14 cellular contexts compared by ENCODE assay signal in the genomic region with DNA sequence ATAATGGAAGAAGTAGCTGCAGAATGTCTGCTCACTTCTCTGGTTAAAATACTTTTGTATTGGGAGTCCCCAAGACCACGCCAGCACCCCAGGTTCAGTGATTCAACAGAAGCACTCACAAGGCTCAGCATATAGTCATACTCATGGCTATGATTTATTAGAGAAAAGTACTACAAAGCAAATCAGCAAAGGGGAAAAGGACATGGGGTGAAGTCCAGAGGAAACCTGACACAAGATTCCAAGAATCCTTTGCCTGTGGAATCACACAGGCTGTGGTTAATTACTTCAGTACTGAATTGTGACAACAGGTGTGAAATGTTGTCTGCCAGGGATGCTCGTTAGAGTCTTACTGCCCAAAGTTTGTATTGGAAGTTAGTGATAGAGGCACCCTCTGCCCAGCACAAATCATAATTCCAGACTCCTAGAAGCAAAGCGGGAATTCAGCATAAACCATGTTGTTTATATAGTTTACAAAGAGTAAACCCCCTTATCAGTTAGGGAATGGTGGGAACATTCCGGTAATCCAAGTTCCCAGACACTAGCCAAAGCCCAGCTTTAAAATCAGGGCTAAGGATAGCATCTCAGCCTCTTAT.
DNase-seq lines count a peak whose midpoint lies in the region; ATAC-seq and TF ChIP-seq lines count a peak whose summit lies in the region.
"Had no signal": no experiment of that assay in that cellular context is flagged by ENCODE, and none has a peak within 500 bp of the region (broad histone marks: within the 10 kb centered on the region; RNA-seq: fewer than 3 reads in every experiment).

No MANE protein-coding gene starts in this region.

- no peaks in the 10 kb centered on the region for H3K79me2 ChIP-seq in osteoblast (ENCODE audit: insufficient read depth, low read length)

- ATAC-seq in HG02678 (IDR thresholded peaks at IDR 0.05; ENCODE audit: unreplicated experiment) (no peak), SK-N-SH treated with all-trans-retinoic acid at 6 μM for 48 hours (no peak), GM19328 (IDR thresholded peaks at IDR 0.05; ENCODE audit: unreplicated experiment) (no peak)
- ATAC-seq: activated naive CD8-positive, alpha-beta T cell treated with anti-CD3 and anti-CD28 coated beads, Interleukin-2, amount 50 U/mL, for 24 hours had no signal

- H3K4me1 ChIP-seq in osteoblast (ENCODE audit: insufficient read depth, low read length), result peaks cover 20% of the 10 kb centered on the region

- H2AFZ ChIP-seq in osteoblast (ENCODE audit: low read length), result no peak overlapping the region

- H3K4me2 ChIP-seq in osteoblast (ENCODE audit: insufficient read depth, low read length), result peak overlapping the region; percentile 46

- peak overlapping the region; percentile 60 for H3K27ac ChIP-seq in osteoblast (ENCODE audit: low read depth, low read length)
- H3K27ac ChIP-seq: stomach had no signal

- TF ChIP-seq CTCF in fibroblast of mammary gland (conservative IDR thresholded peaks at IDR 0.05; ENCODE audit: control insufficient read depth, insufficient read depth, low read depth, low read length) (no peak), osteoblast (IDR thresholded peaks at IDR 0.05; ENCODE audit: extremely low read depth, low read depth, low read length) (no peak)

- no peaks in the 10 kb centered on the region for H3K9me3 ChIP-seq in osteoblast (ENCODE audit: low read depth, low read length)
- H3K9me3 ChIP-seq: stomach had no signal

- no peak overlapping the region for H3K4me3 ChIP-seq in fibroblast of mammary gland (ENCODE audit: control insufficient read depth, low read depth, low read length)
- no peak overlapping the region for H3K4me3 ChIP-seq in osteoblast (ENCODE audit: insufficient read depth, low read length)
- H3K4me3 ChIP-seq: stomach had no signal

- peak; percentile 60 for DNase-seq in EH (ENCODE audit: low read depth)
- DNase-seq in NCI-H226, result peak; percentile 69
- peak; percentile 60 for DNase-seq in fibroblast of mammary gland (ENCODE audit: low read depth)
- DNase-seq in osteoblast (ENCODE audit: insufficient read length, low spot score, missing footprints), result no peak
- no peak for DNase-seq in epidermal melanocyte (ENCODE audit: insufficient read length, low spot score)
- DNase-seq: activated CD4-positive, alpha-beta memory T cell treated with anti-CD3 and anti-CD28 coated beads, Interleukin-2, amount 10 ng/mL, durations not matched to agents 7 days and 5 days; activated naive CD8-positive, alpha-beta T cell treated with anti-CD3 and anti-CD28 coated beads, Interleukin-2, amount 50 U/mL, for 24 hours; NCI-H2081 treated with DMSO at 0.1 percent for 48 hours; NCI-H748 treated with DMSO at 0.1 percent for 48 hours; stimulated activated CD4-positive, alpha-beta T cell treated with anti-CD3 and anti-CD28 coated beads, Interleukin-15, amount 100 ng/mL, for 24 hours; stomach had no signal

- no peaks in the 10 kb centered on the region for H3K36me3 ChIP-seq in osteoblast (ENCODE audit: insufficient read depth, low read length)
- H3K36me3 ChIP-seq: stomach had no signal

- no peaks in the 10 kb centered on the region for H4K20me1 ChIP-seq in osteoblast (ENCODE audit: insufficient read depth, low read length)

- H3K27me3 ChIP-seq in osteoblast (ENCODE audit: insufficient read depth, low read length), result no peaks in the 10 kb centered on the region
- H3K27me3 ChIP-seq: stomach had no signal

TF ChIP-seq in SK-N-SH treated with all-trans-retinoic acid at 6 μM for 48 hours, 23 proteins besides CTCF, POLR2A, EP300 and RAD21:
- TF ChIP-seq ZNF565 (CRISPR knock-in tag; conservative IDR thresholded peaks at IDR 0.05; ENCODE audit: low read depth) (no peak), SNAI2 (CRISPR knock-in tag; IDR thresholded peaks at IDR 0.05) (no peak), TOX (CRISPR knock-in tag; IDR thresholded peaks at IDR 0.05; ENCODE audit: borderline replicate concordance) (no peak), BACH2 (CRISPR knock-in tag; IDR thresholded peaks at IDR 0.05; ENCODE audit: borderline replicate concordance) (no peak), ISL1 (CRISPR knock-in tag; IDR thresholded peaks at IDR 0.05) (no peak), ESRRG (CRISPR knock-in tag; IDR thresholded peaks at IDR 0.05) (no peak), CSDC2 (CRISPR knock-in tag; IDR thresholded peaks at IDR 0.05) (no peak), ZFP30 (CRISPR knock-in tag; IDR thresholded peaks at IDR 0.05) (no peak), GLIS3 (CRISPR knock-in tag; IDR thresholded peaks at IDR 0.05) (no peak)
- TF ChIP-seq, protein P1, sequence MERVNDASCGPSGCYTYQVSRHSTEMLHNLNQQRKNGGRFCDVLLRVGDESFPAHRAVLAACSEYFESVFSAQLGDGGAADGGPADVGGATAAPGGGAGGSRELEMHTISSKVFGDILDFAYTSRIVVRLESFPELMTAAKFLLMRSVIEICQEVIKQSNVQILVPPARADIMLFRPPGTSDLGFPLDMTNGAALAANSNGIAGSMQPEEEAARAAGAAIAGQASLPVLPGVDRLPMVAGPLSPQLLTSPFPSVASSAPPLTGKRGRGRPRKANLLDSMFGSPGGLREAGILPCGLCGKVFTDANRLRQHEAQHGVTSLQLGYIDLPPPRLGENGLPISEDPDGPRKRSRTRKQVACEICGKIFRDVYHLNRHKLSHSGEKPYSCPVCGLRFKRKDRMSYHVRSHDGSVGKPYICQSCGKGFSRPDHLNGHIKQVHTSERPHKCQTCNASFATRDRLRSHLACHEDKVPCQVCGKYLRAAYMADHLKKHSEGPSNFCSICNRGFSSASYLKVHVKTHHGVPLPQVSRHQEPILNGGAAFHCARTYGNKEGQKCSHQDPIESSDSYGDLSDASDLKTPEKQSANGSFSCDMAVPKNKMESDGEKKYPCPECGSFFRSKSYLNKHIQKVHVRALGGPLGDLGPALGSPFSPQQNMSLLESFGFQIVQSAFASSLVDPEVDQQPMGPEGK (CRISPR knock-in tag; IDR thresholded peaks at IDR 0.05; ENCODE audit: borderline replicate concordance), result no peak
- TF ChIP-seq, protein P2, sequence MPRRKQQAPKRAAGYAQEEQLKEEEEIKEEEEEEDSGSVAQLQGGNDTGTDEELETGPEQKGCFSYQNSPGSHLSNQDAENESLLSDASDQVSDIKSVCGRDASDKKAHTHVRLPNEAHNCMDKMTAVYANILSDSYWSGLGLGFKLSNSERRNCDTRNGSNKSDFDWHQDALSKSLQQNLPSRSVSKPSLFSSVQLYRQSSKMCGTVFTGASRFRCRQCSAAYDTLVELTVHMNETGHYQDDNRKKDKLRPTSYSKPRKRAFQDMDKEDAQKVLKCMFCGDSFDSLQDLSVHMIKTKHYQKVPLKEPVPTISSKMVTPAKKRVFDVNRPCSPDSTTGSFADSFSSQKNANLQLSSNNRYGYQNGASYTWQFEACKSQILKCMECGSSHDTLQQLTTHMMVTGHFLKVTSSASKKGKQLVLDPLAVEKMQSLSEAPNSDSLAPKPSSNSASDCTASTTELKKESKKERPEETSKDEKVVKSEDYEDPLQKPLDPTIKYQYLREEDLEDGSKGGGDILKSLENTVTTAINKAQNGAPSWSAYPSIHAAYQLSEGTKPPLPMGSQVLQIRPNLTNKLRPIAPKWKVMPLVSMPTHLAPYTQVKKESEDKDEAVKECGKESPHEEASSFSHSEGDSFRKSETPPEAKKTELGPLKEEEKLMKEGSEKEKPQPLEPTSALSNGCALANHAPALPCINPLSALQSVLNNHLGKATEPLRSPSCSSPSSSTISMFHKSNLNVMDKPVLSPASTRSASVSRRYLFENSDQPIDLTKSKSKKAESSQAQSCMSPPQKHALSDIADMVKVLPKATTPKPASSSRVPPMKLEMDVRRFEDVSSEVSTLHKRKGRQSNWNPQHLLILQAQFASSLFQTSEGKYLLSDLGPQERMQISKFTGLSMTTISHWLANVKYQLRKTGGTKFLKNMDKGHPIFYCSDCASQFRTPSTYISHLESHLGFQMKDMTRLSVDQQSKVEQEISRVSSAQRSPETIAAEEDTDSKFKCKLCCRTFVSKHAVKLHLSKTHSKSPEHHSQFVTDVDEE (CRISPR knock-in tag; IDR thresholded peaks at IDR 0.05), result no peak
- TF ChIP-seq, protein P3, sequence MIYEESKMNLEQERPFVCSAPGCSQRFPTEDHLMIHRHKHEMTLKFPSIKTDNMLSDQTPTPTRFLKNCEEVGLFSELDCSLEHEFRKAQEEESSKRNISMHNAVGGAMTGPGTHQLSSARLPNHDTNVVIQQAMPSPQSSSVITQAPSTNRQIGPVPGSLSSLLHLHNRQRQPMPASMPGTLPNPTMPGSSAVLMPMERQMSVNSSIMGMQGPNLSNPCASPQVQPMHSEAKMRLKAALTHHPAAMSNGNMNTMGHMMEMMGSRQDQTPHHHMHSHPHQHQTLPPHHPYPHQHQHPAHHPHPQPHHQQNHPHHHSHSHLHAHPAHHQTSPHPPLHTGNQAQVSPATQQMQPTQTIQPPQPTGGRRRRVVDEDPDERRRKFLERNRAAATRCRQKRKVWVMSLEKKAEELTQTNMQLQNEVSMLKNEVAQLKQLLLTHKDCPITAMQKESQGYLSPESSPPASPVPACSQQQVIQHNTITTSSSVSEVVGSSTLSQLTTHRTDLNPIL (CRISPR knock-in tag; IDR thresholded peaks at IDR 0.05; ENCODE audit: low read depth), result no peak
- TF ChIP-seq, protein P4, sequence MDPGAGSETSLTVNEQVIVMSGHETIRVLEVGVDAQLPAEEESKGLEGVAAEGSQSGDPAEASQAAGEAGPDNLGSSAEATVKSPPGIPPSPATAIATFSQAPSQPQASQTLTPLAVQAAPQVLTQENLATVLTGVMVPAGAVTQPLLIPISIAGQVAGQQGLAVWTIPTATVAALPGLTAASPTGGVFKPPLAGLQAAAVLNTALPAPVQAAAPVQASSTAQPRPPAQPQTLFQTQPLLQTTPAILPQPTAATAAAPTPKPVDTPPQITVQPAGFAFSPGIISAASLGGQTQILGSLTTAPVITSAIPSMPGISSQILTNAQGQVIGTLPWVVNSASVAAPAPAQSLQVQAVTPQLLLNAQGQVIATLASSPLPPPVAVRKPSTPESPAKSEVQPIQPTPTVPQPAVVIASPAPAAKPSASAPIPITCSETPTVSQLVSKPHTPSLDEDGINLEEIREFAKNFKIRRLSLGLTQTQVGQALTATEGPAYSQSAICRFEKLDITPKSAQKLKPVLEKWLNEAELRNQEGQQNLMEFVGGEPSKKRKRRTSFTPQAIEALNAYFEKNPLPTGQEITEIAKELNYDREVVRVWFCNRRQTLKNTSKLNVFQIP (CRISPR knock-in tag; IDR thresholded peaks at IDR 0.05; ENCODE audit: borderline replicate concordance, low read depth), result no peak

Comparison
In these comparisons a context has a peak if more than half of its experiments do, and no peak if none do; other contexts are left out.
1. DNase-seq: peak in EH (single experiment), NCI-H226 (single experiment) and fibroblast of mammary gland (single experiment); none in osteoblast (single experiment) and epidermal melanocyte (single experiment).